Comparison of ENCODE assay signal across 10 cellular contexts in genomic region chr1:21321963-21322680, GRCh38. TPM values are rescaled to one million over a fixed set of nuclear protein-coding genes. Genes with fewer than 3 reads are reported as not detected.
DNase-seq lines count a peak whose midpoint lies in the region; ATAC-seq and TF ChIP-seq lines count a peak whose summit lies in the region.
"Had no signal": no experiment of that assay in that cellular context is flagged by ENCODE, and none has a peak within 500 bp of the region (broad histone marks: within the 10 kb centered on the region; RNA-seq: fewer than 3 reads in every experiment).

No MANE protein-coding gene starts in this region.

- H3K79me2 ChIP-seq in ACC112 (ENCODE audit: control insufficient read depth, insufficient read depth, low read length, unreplicated experiment), result peaks cover 53% of the 10 kb centered on the region

- DNase-seq in HL-60 (ENCODE audit: low read depth in 1 of 2, low spot score in 1 of 2) (no peak), caudate nucleus (lab: John Stamatoyannopoulos, UW) (no peak), NCI-H2081 treated with DMSO at 0.1 percent for 48 hours (lab: John Stamatoyannopoulos, UW) (no peak), 8988T (no peak), GM10266 (ENCODE audit: extremely low spot score) (no peak)
- DNase-seq in naive thymus-derived CD4-positive, alpha-beta T cell, result no peak
- DNase-seq: foreskin melanocyte, NCI-H146 had no signal

- POLR2A ChIA-PET in naive thymus-derived CD4-positive, alpha-beta T cell (lab: Charles Lee), result interaction anchor here (0.7 to 23.1 kb wide), 9 partner anchors 9 to 87 kb away, joined by 3 to 427 read pairs (median 6); partner anchors contain the start of gene ECE1

- H3K9me3 Mint-ChIP-seq in naive thymus-derived CD4-positive, alpha-beta T cell, result no peaks in the 10 kb centered on the region

- H3K27ac Mint-ChIP-seq in naive thymus-derived CD4-positive, alpha-beta T cell, result peak overlapping the region; percentile 70 to 97 (median 93)

- peaks cover 0 to 19% (median 1%) of the 10 kb centered on the region in 5 donors for H3K36me3 Mint-ChIP-seq in naive thymus-derived CD4-positive, alpha-beta T cell

- H3K4me1 Mint-ChIP-seq in naive thymus-derived CD4-positive, alpha-beta T cell, result peaks cover 39 to 81% (median 71%) of the 10 kb centered on the region in 7 donors

- H3K27ac ChIP-seq in ACC112 (ENCODE audit: low read depth, low read length) (peak overlapping the region; percentile 90), HL-60 (replicated peaks) (peak overlapping the region; percentile 28), caudate nucleus (ENCODE audit: low read depth, low read length) (peak overlapping the region; percentile 58)
- H3K27ac ChIP-seq in naive thymus-derived CD4-positive, alpha-beta T cell (ENCODE audit: low read depth, low read length), result peak overlapping the region; percentile 38

- no peak overlapping the region for H3K4me3 ChIP-seq in ACC112 (ENCODE audit: low read depth, low read length)
- no peak overlapping the region for H3K4me3 ChIP-seq in HL-60 (replicated peaks; ENCODE audit: insufficient read depth, low read length)
- no peak overlapping the region for H3K4me3 ChIP-seq in naive thymus-derived CD4-positive, alpha-beta T cell (ENCODE audit: low read length)

- no peak for ATAC-seq in naive thymus-derived CD4-positive, alpha-beta T cell
- no peak for ATAC-seq in HG03139 (IDR thresholded peaks at IDR 0.05; ENCODE audit: unreplicated experiment)

- no peaks in the 10 kb centered on the region for H3K36me3 ChIP-seq in ACC112 (ENCODE audit: insufficient read depth, low read length)
- H3K36me3 ChIP-seq in naive thymus-derived CD4-positive, alpha-beta T cell (ENCODE audit: control insufficient read depth in 2 of 3, insufficient read depth in 3 of 3, low read length in 3 of 3), result peaks cover 0 to 9% (median 0%) of the 10 kb centered on the region in 3 experiments

- H3K4me1 ChIP-seq in ACC112 (ENCODE audit: control insufficient read depth, insufficient read depth, low read length, unreplicated experiment), result peaks cover 88% of the 10 kb centered on the region
- H3K4me1 ChIP-seq in naive thymus-derived CD4-positive, alpha-beta T cell (ENCODE audit: control insufficient read depth in 2 of 2, insufficient read depth in 2 of 2, low read length in 2 of 2), result peaks cover 33 to 51% of the 10 kb centered on the region in 2 donors

- no peak overlapping the region for H2AFZ ChIP-seq in ACC112 (ENCODE audit: low read length, unreplicated experiment)

- TF ChIP-seq CTCF in HL-60 (IDR thresholded peaks at IDR 0.05; ENCODE audit: insufficient read depth, low read length) (no peak), GM10266 (IDR thresholded peaks at IDR 0.05; ENCODE audit: control insufficient read depth, insufficient read depth, low read depth, missing control alignments) (no peak)

- H3K4me3 Mint-ChIP-seq in naive thymus-derived CD4-positive, alpha-beta T cell, result peak overlapping the region in 9 of 10 donors; percentile 29 to 88 (median 55)

- no peaks in the 10 kb centered on the region for H3K9me3 ChIP-seq in naive thymus-derived CD4-positive, alpha-beta T cell (ENCODE audit: control insufficient read depth in 2 of 3, low read length in 3 of 3)

- intact Hi-C loops in naive thymus-derived CD4-positive, alpha-beta T cell (cut with micrococcal nuclease), result no loop called here

- CTCF ChIA-PET in naive thymus-derived CD4-positive, alpha-beta T cell (lab: Charles Lee), result interaction anchor here (0.9 to 5.3 kb wide), 6 partner anchors 10 to 52 kb away, joined by 3 to 37 read pairs (median 8); partner anchors contain the start of gene ECE1

- no peaks in the 10 kb centered on the region for H3K27me3 ChIP-seq in ACC112 (ENCODE audit: insufficient read depth, low read length)
- no peaks in the 10 kb centered on the region for H3K27me3 ChIP-seq in HL-60 (ENCODE audit: insufficient read depth, poor library complexity, severe bottlenecking)
- H3K27me3 ChIP-seq in naive thymus-derived CD4-positive, alpha-beta T cell (ENCODE audit: control insufficient read depth in 2 of 2, insufficient read depth in 2 of 2, low read length in 2 of 2), result no peaks in the 10 kb centered on the region

- no peaks in the 10 kb centered on the region for H3K27me3 Mint-ChIP-seq in naive thymus-derived CD4-positive, alpha-beta T cell

RNA-seq across cellular contexts. Expression of gene ECE1, which starts 31.9 kb away (rescaled TPM):
- 10 to 100 TPM; 63.3 to 97.4 (median 72.2) TPM for total RNA-seq in naive thymus-derived CD4-positive, alpha-beta T cell
- polyA plus RNA-seq in naive thymus-derived CD4-positive, alpha-beta T cell, result 10 to 100 TPM; 21.3 to 50.4 TPM

Comparison
In these comparisons a context has a peak if more than half of its experiments do, and no peak if none do; other contexts are left out.
1. H3K27ac ChIP-seq: peak in every context shown above with its lines; median percentile 90 in ACC112; 58 in caudate nucleus; 38 in naive thymus-derived CD4-positive, alpha-beta T cell; 28 in HL-60.